10 cellular contexts compared by ENCODE assay signal in the genomic region with DNA sequence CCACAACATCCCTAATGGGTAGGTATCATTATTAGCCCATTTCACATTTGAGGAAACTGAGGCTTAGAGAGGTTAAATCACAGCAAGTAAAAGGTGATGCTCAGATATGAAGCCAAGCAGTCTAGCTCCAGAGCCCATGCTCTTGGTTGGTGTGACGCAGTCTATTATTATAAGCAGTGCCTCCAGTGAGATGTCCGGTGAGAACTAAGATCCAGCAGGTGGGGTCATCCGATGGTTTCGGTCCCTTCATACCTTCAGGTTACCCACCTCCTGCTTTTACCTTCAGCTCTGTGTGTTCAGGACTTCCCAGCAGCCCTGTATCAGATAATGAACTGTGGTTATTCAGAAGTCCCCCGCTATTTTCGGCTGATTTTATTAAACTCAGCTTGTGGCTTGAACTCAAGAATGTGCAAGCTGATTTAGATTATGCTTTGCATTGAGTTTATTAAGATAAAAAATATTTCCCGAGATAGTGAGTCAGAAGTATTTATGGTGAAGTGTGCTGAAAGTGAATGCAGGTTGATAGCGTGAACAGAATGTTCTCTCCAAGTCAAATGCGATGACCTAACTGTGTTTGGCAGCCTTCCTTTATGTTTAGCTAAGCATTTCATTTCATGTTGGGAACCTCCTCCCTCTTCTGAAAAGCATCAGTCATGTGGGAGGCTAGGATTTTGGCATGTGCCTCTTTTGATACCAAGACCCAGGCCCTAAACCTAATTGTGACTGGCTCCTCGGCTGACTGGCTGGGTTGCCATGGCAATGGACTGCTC.
DNase-seq lines count a peak whose midpoint lies in the region; TF ChIP-seq lines count a peak whose summit lies in the region.
"Had no signal": no experiment of that assay in that cellular context is flagged by ENCODE, and none has a peak within 500 bp of the region (broad histone marks: within the 10 kb centered on the region; RNA-seq: fewer than 3 reads in every experiment).

No MANE protein-coding gene starts in this region.

- in situ Hi-C loops in mammary epithelial cell (cut with MboI; ENCODE audit: low sequenced_read_pairs in 2 of 2), result no loop called here

- H3K27me3 ChIP-seq in mammary epithelial cell (ENCODE audit: insufficient read depth, low read length) (no peaks in the 10 kb centered on the region), testis (no peaks in the 10 kb centered on the region)

- no peak overlapping the region for H3K4me3 Mint-ChIP-seq in immature natural killer cell
- H3K4me3 Mint-ChIP-seq: T-cell had no signal

- no peaks in the 10 kb centered on the region for H4K20me1 ChIP-seq in mammary epithelial cell (ENCODE audit: insufficient read depth, low read length)

- CTCF ChIA-PET in mammary epithelial cell (lab: Charles Lee; ENCODE audit: low non-redundant PET), result interaction anchor here (0.6 kb wide), 2 partner anchors 69 to 113 kb away, joined by 3 to 5 read pairs; no protein-coding TSS in a partner anchor

- no peak overlapping the region for H2AFZ ChIP-seq in mammary epithelial cell (ENCODE audit: low read depth, low read length)

- H3K36me3 ChIP-seq in mammary epithelial cell (ENCODE audit: insufficient read depth, low read length) (no peaks in the 10 kb centered on the region), testis (ENCODE audit: low read depth, missing control alignments) (no peaks in the 10 kb centered on the region)

- intact Hi-C loops in mammary epithelial cell (cut with micrococcal nuclease) (loop anchor here (1.0 to 5.0 kb wide), 4 partner anchors 70 to 120 kb away; no protein-coding TSS in a partner anchor), testis (cut with DNase I; ENCODE audit: low total_unique reads) (no loop called here)

- H3K27me3 Mint-ChIP-seq in immature natural killer cell (ENCODE audit: low read depth in 3 of 3), result peaks cover 0 to 4% (median 2%) of the 10 kb centered on the region in 3 donors

- no peaks in the 10 kb centered on the region for H3K36me3 Mint-ChIP-seq in immature natural killer cell
- H3K36me3 Mint-ChIP-seq: T-cell had no signal

- TF ChIP-seq POLR2A in testis (IDR thresholded peaks at IDR 0.05), result no peak

- dilution Hi-C loops in mammary epithelial cell (cut with HindIII; ENCODE audit: low sequenced_read_pairs), result no loop called here

- no TSS peak for BruUV-seq in mammary epithelial cell (replicated peaks; lab: Mats Ljungman, UMichigan)

- no peak overlapping the region for H3K4me2 ChIP-seq in mammary epithelial cell (ENCODE audit: insufficient read depth, low read depth, low read length)

- WGBS in mammary epithelial cell (ENCODE audit: low coverage, missing lambda C conversion rate), result 28% methylated on average over 9 of the region's 10 CpGs
- 38 to 48% methylated on average over 10 of the region's 10 CpGs for WGBS in testis, 2 donors

- H3K79me2 ChIP-seq in mammary epithelial cell (ENCODE audit: insufficient read depth, low read length), result no peaks in the 10 kb centered on the region

- H3K9me3 ChIP-seq in mammary epithelial cell (replicated peaks; ENCODE audit: insufficient read depth, low read length) (no peaks in the 10 kb centered on the region), testis (no peaks in the 10 kb centered on the region)

- H3K4me1 Mint-ChIP-seq in immature natural killer cell, result no peaks in the 10 kb centered on the region
- H3K4me1 Mint-ChIP-seq: T-cell had no signal

- no peak overlapping the region for H3K4me3 ChIP-seq in mammary epithelial cell (replicated peaks in 1 of 3; ENCODE audit: insufficient read depth in 1 of 3, low read depth in 2 of 3, low read length in 3 of 3)
- no peak overlapping the region for H3K4me3 ChIP-seq in testis

- no peak overlapping the region for H3K27ac Mint-ChIP-seq in immature natural killer cell
- H3K27ac Mint-ChIP-seq: T-cell had no signal

- H3K9me3 Mint-ChIP-seq in immature natural killer cell, result no peaks in the 10 kb centered on the region
- H3K9me3 Mint-ChIP-seq: T-cell had no signal

- DNase-seq in HT1080 (ENCODE audit: low read depth) (peak; percentile 74), mammary epithelial cell (peak; percentile 96), kidney glomerular epithelial cell (lab: John Stamatoyannopoulos, UW) (peak; percentile 96), testis (peak; percentile 57), MV-4-11 (lab: John Stamatoyannopoulos, UW) (no peak), NCI-H128 (lab: John Stamatoyannopoulos, UW; ENCODE audit: unreplicated experiment) (no peak), immature natural killer cell (no peak)
- DNase-seq in activated CD4-positive, alpha-beta T cell treated with anti-CD3 and anti-CD28 coated beads for 4 hours, result no peak
- DNase-seq: cortex of kidney, T-cell had no signal

- H3K4me1 ChIP-seq in mammary epithelial cell (ENCODE audit: insufficient read depth, low read length), result peaks cover 63% of the 10 kb centered on the region
- peaks cover 14% of the 10 kb centered on the region for H3K4me1 ChIP-seq in testis

- H3K27ac ChIP-seq in mammary epithelial cell (ENCODE audit: insufficient read depth, low read depth, low read length) (peak overlapping the region; percentile 74), testis (peak overlapping the region in 1 of 2 donors; percentile 54)

- TF ChIP-seq CTCF in mammary epithelial cell (conservative IDR thresholded peaks at IDR 0.05 in 1 of 2, IDR thresholded peaks at IDR 0.05 in 1 of 2; ENCODE audit: extremely low read depth in 1 of 2, insufficient read depth in 1 of 2, low read depth in 1 of 2, low read length in 2 of 2) (no peak), testis (IDR thresholded peaks at IDR 0.05) (no peak)

- no peak overlapping the region for H3K9ac ChIP-seq in mammary epithelial cell (ENCODE audit: insufficient read depth, low read length)

Comparison
In these comparisons a context has a peak if more than half of its experiments do, and no peak if none do; other contexts are left out.
1. DNase-seq: peak in HT1080 (single experiment), mammary epithelial cell (single experiment), kidney glomerular epithelial cell (single experiment) and testis (single experiment); none in activated CD4-positive, alpha-beta T cell treated with anti-CD3 and anti-CD28 coated beads for 4 hours (0 of 2), MV-4-11 (single experiment), NCI-H128 (single experiment) and immature natural killer cell (0 of 3).